ENCODE assay signal across 1 cellular context in genomic region chr3:142724682-142725351, GRCh38.
TF ChIP-seq lines count a peak whose summit lies in the region.

No MANE protein-coding gene starts in this region.

TF ChIP-seq in K562, 482 proteins besides CTCF, POLR2A, EP300 and RAD21 (continued from another document and continues in another):
- TF ChIP-seq RB1 (IDR thresholded peaks at IDR 0.05; ENCODE audit: low read depth), result peak; percentile 50
- TF ChIP-seq FOXK1 (CRISPR knock-in tag; IDR thresholded peaks at IDR 0.05; ENCODE audit: borderline replicate concordance), result peak; percentile 79; the same call in 1 of the 2 replicates
- TF ChIP-seq JUNB (CRISPR knock-in tag; conservative IDR thresholded peaks at IDR 0.05), result no peak
- TF ChIP-seq ATF2 (CRISPR knock-in tag; IDR thresholded peaks at IDR 0.05), result no peak
- no peak for TF ChIP-seq NFATC3 (IDR thresholded peaks at IDR 0.05)
- TF ChIP-seq FUS (optimal IDR thresholded peaks at IDR 0.05; ENCODE audit: low read depth, low read length), result no peak
- TF ChIP-seq UBTF (IDR thresholded peaks at IDR 0.05; ENCODE audit: borderline replicate concordance in 1 of 2, low read depth in 2 of 2, low read length in 2 of 2), result peak; percentile 42 to 85; a peak in 2 of 4 replicates
- peak; percentile 34 to 75 for TF ChIP-seq E2F6 (IDR thresholded peaks at IDR 0.05; ENCODE audit: borderline replicate concordance in 1 of 2, extremely low read depth in 1 of 2, insufficient read depth in 1 of 2, insufficient read length in 1 of 2, low read depth in 1 of 2, low read length in 1 of 2, poor library complexity in 1 of 2, severe bottlenecking in 1 of 2)
- no peak for TF ChIP-seq ZNF165 (CRISPR knock-in tag; IDR thresholded peaks at IDR 0.05; ENCODE audit: borderline replicate concordance)
- peak; percentile 70; the same call in 1 of the 2 replicates for TF ChIP-seq KAT7 (CRISPR knock-in tag; IDR thresholded peaks at IDR 0.05; ENCODE audit: borderline replicate concordance)
- 0 out of 2 replicates have a peak, but pooled peaks have one; percentile 64 for TF ChIP-seq ZNF24 (IDR thresholded peaks at IDR 0.05)
- TF ChIP-seq ADNP (tag; IDR thresholded peaks at IDR 0.05), result no peak
- TF ChIP-seq SP1 (CRISPR knock-in tag; IDR thresholded peaks at IDR 0.05), result peak; percentile 80
- TF ChIP-seq ZNF695 (CRISPR knock-in tag; IDR thresholded peaks at IDR 0.05), result no peak
- TF ChIP-seq NR2C1 (IDR thresholded peaks at IDR 0.05), result no peak
- 0 out of 2 replicates have a peak, but pooled peaks have one; percentile 35 for TF ChIP-seq NR2C1 (tag; IDR thresholded peaks at IDR 0.05)
- TF ChIP-seq MAZ (CRISPR knock-in tag; conservative IDR thresholded peaks at IDR 0.05 in 1 of 2, IDR thresholded peaks at IDR 0.05 in 1 of 2), result peak; percentile 7 to 47; a peak in 1 of 4 replicates
- no peak for TF ChIP-seq MGA (IDR thresholded peaks at IDR 0.05)
- TF ChIP-seq NFRKB (IDR thresholded peaks at IDR 0.05; ENCODE audit: low read depth), result peak; percentile 63; the same call in 1 of the 2 replicates
- TF ChIP-seq POLR2G (IDR thresholded peaks at IDR 0.05; ENCODE audit: low read depth, low read length), result peak; percentile 73
- peak; percentile 68; the same call in 1 of the 2 replicates for TF ChIP-seq TFAP4 (CRISPR knock-in tag; IDR thresholded peaks at IDR 0.05; ENCODE audit: borderline replicate concordance)
- TF ChIP-seq HDAC1 (IDR thresholded peaks at IDR 0.05), result no peak
- no peak for TF ChIP-seq ZNF77 (CRISPR knock-in tag; IDR thresholded peaks at IDR 0.05)
- TF ChIP-seq TAF1 (IDR thresholded peaks at IDR 0.05; ENCODE audit: control insufficient read depth, extremely low read depth, insufficient read depth, low read length, severe bottlenecking), result peak; percentile 1
- no peak for TF ChIP-seq VEZF1 (CRISPR knock-in tag; IDR thresholded peaks at IDR 0.05)
- TF ChIP-seq TRIM24 (IDR thresholded peaks at IDR 0.05), result no peak
- no peak for TF ChIP-seq LARP7 (IDR thresholded peaks at IDR 0.05)
- 0 out of 2 replicates have a peak, but pooled peaks have one; percentile 10 for TF ChIP-seq EGR1 (conservative IDR thresholded peaks at IDR 0.05)
